ENCODE assay signal across 1 cellular context in the genomic region with DNA sequence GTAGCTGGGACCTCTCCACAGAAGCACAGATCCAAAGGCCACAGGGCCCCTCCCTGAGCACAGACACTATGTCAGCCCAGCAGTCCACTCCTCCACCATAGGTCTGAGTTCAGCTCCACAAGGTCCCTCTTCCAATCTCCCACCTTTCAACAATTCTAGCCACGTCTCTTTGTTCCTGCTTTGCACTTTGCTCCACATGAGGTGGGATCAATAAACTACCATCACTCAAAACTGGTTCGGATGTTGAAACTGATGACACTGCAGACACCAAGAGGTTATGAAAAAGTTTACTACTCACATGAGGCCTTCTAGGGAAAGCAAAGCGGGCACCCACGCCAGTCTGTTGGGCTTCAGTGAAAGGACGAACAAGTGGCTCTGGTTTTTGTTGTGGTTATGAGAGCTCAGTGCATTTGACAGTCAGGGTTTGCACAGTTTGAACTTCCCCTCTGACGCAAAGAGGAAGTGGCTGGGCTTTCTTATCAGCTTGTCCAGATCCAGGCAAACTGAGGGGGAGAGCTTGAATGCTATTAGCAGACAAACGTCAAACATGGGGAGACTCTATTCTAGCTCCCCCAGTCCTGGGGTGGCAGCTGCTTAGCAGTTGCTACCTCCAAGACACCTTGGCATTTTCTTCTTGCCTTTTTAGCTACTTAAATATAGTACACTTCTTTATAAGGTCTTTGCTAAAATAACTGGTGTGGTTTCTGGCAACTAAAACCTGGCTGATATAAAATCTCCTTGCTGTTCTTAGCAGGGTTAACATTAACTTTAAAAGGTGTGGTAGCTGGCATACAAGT.
A peak's percentile ranks its signal among the peaks of the same experiment; 100 is the strongest.
TF ChIP-seq lines count a peak whose summit lies in the region.

No MANE protein-coding gene starts in this region.

TF ChIP-seq in K562, 482 proteins besides CTCF, POLR2A, EP300 and RAD21 (continued from another document and continues in another):
- TF ChIP-seq, protein P1, sequence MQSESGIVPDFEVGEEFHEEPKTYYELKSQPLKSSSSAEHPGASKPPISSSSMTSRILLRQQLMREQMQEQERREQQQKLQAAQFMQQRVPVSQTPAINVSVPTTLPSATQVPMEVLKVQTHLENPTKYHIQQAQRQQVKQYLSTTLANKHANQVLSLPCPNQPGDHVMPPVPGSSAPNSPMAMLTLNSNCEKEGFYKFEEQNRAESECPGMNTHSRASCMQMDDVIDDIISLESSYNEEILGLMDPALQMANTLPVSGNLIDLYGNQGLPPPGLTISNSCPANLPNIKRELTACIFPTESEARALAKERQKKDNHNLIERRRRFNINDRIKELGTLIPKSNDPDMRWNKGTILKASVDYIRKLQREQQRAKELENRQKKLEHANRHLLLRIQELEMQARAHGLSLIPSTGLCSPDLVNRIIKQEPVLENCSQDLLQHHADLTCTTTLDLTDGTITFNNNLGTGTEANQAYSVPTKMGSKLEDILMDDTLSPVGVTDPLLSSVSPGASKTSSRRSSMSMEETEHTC (IDR thresholded peaks at IDR 0.05) = no peak; the same call in 1 of the 2 replicates
- peak; percentile 94 for TF ChIP-seq ZNF589 (CRISPR knock-in tag; IDR thresholded peaks at IDR 0.05; ENCODE audit: low read depth)
- no peak; the same call in none of the 2 replicates for TF ChIP-seq HDGF (IDR thresholded peaks at IDR 0.05)
- TF ChIP-seq LEF1 (IDR thresholded peaks at IDR 0.05) = peak; percentile 99
- TF ChIP-seq MYBL2 (IDR thresholded peaks at IDR 0.05; ENCODE audit: low read depth) = peak; percentile 60; the same call in 1 of the 2 replicates
- TF ChIP-seq MYBL2 (CRISPR knock-in tag; IDR thresholded peaks at IDR 0.05; ENCODE audit: borderline replicate concordance) = no peak
- TF ChIP-seq GTF2F1 (IDR thresholded peaks at IDR 0.05; ENCODE audit: low read depth, low read length) = peak; percentile 91
- TF ChIP-seq, protein P2, sequence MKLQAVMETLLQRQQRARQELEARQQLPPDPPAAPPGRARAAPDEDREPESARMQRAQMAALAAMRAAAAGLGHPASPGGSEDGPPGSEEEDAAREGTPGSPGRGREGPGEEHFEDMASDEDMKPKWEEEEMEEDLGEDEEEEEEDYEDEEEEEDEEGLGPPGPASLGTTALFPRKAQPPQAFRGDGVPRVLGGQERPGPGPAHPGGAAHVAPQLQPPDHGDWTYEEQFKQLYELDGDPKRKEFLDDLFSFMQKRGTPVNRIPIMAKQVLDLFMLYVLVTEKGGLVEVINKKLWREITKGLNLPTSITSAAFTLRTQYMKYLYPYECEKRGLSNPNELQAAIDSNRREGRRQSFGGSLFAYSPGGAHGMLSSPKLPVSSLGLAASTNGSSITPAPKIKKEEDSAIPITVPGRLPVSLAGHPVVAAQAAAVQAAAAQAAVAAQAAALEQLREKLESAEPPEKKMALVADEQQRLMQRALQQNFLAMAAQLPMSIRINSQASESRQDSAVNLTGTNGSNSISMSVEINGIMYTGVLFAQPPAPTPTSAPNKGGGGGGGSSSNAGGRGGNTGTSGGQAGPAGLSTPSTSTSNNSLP (IDR thresholded peaks at IDR 0.05; ENCODE audit: borderline replicate concordance, low read depth, low read length) = peak; percentile 84; the same call in 1 of the 2 replicates
- TF ChIP-seq SNIP1 (IDR thresholded peaks at IDR 0.05; ENCODE audit: low read depth) = no peak
- TF ChIP-seq HSF4 (CRISPR knock-in tag; IDR thresholded peaks at IDR 0.05; ENCODE audit: borderline replicate concordance) = 0 out of 2 replicates have a peak, but pooled peaks have one; percentile 59
- TF ChIP-seq ZBED1 (IDR thresholded peaks at IDR 0.05) = peak; percentile 93
- TF ChIP-seq ZNF143 (CRISPR knock-in tag; IDR thresholded peaks at IDR 0.05) = no peak
- TF ChIP-seq NR4A1 (CRISPR knock-in tag; IDR thresholded peaks at IDR 0.05) = peak; percentile 58; the same call in 1 of the 2 replicates
- TF ChIP-seq NR4A1 (tag; IDR thresholded peaks at IDR 0.05) = peak; percentile 76
- TF ChIP-seq MAFF (IDR thresholded peaks at IDR 0.05; ENCODE audit: low read length) = peak; percentile 23; the same call in 1 of the 2 replicates
- TF ChIP-seq, protein P3, sequence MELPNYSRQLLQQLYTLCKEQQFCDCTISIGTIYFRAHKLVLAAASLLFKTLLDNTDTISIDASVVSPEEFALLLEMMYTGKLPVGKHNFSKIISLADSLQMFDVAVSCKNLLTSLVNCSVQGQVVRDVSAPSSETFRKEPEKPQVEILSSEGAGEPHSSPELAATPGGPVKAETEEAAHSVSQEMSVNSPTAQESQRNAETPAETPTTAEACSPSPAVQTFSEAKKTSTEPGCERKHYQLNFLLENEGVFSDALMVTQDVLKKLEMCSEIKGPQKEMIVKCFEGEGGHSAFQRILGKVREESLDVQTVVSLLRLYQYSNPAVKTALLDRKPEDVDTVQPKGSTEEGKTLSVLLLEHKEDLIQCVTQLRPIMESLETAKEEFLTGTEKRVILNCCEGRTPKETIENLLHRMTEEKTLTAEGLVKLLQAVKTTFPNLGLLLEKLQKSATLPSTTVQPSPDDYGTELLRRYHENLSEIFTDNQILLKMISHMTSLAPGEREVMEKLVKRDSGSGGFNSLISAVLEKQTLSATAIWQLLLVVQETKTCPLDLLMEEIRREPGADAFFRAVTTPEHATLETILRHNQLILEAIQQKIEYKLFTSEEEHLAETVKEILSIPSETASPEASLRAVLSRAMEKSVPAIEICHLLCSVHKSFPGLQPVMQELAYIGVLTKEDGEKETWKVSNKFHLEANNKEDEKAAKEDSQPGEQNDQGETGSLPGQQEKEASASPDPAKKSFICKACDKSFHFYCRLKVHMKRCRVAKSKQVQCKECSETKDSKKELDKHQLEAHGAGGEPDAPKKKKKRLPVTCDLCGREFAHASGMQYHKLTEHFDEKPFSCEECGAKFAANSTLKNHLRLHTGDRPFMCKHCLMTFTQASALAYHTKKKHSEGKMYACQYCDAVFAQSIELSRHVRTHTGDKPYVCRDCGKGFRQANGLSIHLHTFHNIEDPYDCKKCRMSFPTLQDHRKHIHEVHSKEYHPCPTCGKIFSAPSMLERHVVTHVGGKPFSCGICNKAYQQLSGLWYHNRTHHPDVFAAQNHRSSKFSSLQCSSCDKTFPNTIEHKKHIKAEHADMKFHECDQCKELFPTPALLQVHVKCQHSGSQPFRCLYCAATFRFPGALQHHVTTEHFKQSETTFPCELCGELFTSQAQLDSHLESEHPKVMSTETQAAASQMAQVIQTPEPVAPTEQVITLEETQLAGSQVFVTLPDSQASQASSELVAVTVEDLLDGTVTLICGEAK (IDR thresholded peaks at IDR 0.05) = peak; percentile 63; the same call in 1 of the 2 replicates
- TF ChIP-seq, protein P3 (CRISPR knock-in tag; IDR thresholded peaks at IDR 0.05) = no peak
- peak; percentile 96 for TF ChIP-seq SMAD4 (CRISPR knock-in tag; conservative IDR thresholded peaks at IDR 0.05)
- peak; percentile 95 for TF ChIP-seq HDAC3 (IDR thresholded peaks at IDR 0.05; ENCODE audit: borderline replicate concordance, partially characterized antibody)
- TF ChIP-seq, protein P4, sequence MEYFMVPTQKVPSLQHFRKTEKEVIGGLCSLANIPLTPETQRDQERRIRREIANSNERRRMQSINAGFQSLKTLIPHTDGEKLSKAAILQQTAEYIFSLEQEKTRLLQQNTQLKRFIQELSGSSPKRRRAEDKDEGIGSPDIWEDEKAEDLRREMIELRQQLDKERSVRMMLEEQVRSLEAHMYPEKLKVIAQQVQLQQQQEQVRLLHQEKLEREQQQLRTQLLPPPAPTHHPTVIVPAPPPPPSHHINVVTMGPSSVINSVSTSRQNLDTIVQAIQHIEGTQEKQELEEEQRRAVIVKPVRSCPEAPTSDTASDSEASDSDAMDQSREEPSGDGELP (CRISPR knock-in tag; IDR thresholded peaks at IDR 0.05; ENCODE audit: borderline replicate concordance) = peak; percentile 74
- peak; percentile 52; the same call in 1 of the 2 replicates for TF ChIP-seq ELF4 (CRISPR knock-in tag; IDR thresholded peaks at IDR 0.05)
- TF ChIP-seq TAF1 (IDR thresholded peaks at IDR 0.05; ENCODE audit: control insufficient read depth, extremely low read depth, insufficient read depth, low read length, severe bottlenecking) = peak; percentile 96
- TF ChIP-seq ZNF217 (CRISPR knock-in tag; IDR thresholded peaks at IDR 0.05) = no peak
- TF ChIP-seq, protein P5, sequence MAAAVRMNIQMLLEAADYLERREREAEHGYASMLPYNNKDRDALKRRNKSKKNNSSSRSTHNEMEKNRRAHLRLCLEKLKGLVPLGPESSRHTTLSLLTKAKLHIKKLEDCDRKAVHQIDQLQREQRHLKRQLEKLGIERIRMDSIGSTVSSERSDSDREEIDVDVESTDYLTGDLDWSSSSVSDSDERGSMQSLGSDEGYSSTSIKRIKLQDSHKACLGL (CRISPR knock-in tag; IDR thresholded peaks at IDR 0.05; ENCODE audit: borderline replicate concordance, poor library complexity, severe bottlenecking) = no peak
- peak; percentile 50; the same call in 1 of the 2 replicates for TF ChIP-seq TRIM28 (IDR thresholded peaks at IDR 0.05)
- peak; percentile 92 for TF ChIP-seq ATF7 (IDR thresholded peaks at IDR 0.05)
- TF ChIP-seq RBM25 (IDR thresholded peaks at IDR 0.05; ENCODE audit: low read depth, low read length, severe bottlenecking) = no peak
- peak; percentile 44; the same call in 1 of the 2 replicates for TF ChIP-seq FOXP1 (CRISPR knock-in tag; IDR thresholded peaks at IDR 0.05)
- peak; percentile 69 for TF ChIP-seq FOSL1 (tag; conservative IDR thresholded peaks at IDR 0.05)
- peak; percentile 73 for TF ChIP-seq LCOR (CRISPR knock-in tag; IDR thresholded peaks at IDR 0.05)
- TF ChIP-seq BACH1 (tag; IDR thresholded peaks at IDR 0.05) = peak; percentile 77
- no peak for TF ChIP-seq ZNF408 (CRISPR knock-in tag; IDR thresholded peaks at IDR 0.05; ENCODE audit: low read depth)
- TF ChIP-seq, protein P6, sequence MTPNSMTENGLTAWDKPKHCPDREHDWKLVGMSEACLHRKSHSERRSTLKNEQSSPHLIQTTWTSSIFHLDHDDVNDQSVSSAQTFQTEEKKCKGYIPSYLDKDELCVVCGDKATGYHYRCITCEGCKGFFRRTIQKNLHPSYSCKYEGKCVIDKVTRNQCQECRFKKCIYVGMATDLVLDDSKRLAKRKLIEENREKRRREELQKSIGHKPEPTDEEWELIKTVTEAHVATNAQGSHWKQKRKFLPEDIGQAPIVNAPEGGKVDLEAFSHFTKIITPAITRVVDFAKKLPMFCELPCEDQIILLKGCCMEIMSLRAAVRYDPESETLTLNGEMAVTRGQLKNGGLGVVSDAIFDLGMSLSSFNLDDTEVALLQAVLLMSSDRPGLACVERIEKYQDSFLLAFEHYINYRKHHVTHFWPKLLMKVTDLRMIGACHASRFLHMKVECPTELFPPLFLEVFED (CRISPR knock-in tag; conservative IDR thresholded peaks at IDR 0.05) = peak; percentile 81; the same call in 1 of the 2 replicates
- TF ChIP-seq NR2F6 (CRISPR knock-in tag; IDR thresholded peaks at IDR 0.05) = no peak
- TF ChIP-seq SPI1 (IDR thresholded peaks at IDR 0.05; ENCODE audit: borderline replicate concordance, low read depth, low read length) = peak; percentile 100
- TF ChIP-seq IRF2 (CRISPR knock-in tag; IDR thresholded peaks at IDR 0.05) = no peak
- TF ChIP-seq PTTG1 (tag; IDR thresholded peaks at IDR 0.05; ENCODE audit: low read depth) = no peak
- peak; percentile 74; the same call in 1 of the 2 replicates for TF ChIP-seq ZBTB1 (CRISPR knock-in tag; IDR thresholded peaks at IDR 0.05; ENCODE audit: borderline replicate concordance, low read depth)
- peak; percentile 52 for TF ChIP-seq SP1 (CRISPR knock-in tag; IDR thresholded peaks at IDR 0.05)
- peak in 1 of 2 experiments; percentile 37; a peak in 3 of 4 replicates for TF ChIP-seq NRF1 (conservative IDR thresholded peaks at IDR 0.05 in 1 of 2, IDR thresholded peaks at IDR 0.05 in 1 of 2)
- TF ChIP-seq, protein P7, sequence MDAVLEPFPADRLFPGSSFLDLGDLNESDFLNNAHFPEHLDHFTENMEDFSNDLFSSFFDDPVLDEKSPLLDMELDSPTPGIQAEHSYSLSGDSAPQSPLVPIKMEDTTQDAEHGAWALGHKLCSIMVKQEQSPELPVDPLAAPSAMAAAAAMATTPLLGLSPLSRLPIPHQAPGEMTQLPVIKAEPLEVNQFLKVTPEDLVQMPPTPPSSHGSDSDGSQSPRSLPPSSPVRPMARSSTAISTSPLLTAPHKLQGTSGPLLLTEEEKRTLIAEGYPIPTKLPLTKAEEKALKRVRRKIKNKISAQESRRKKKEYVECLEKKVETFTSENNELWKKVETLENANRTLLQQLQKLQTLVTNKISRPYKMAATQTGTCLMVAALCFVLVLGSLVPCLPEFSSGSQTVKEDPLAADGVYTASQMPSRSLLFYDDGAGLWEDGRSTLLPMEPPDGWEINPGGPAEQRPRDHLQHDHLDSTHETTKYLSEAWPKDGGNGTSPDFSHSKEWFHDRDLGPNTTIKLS (IDR thresholded peaks at IDR 0.05; ENCODE audit: borderline replicate concordance, low read depth) = peak; percentile 79
- peak in 2 of 3 experiments; percentile 70 to 89 for TF ChIP-seq YY1 (IDR thresholded peaks at IDR 0.05; ENCODE audit: borderline replicate concordance in 1 of 3, control insufficient read depth in 1 of 3, extremely low read depth in 1 of 3, insufficient read depth in 3 of 3, insufficient read length in 1 of 3, insufficient replicate concordance in 2 of 3, low read depth in 1 of 3, low read length in 2 of 3)
- no peak for TF ChIP-seq PTRF (tag; IDR thresholded peaks at IDR 0.05)
- peak; percentile 88 for TF ChIP-seq ELF1 (tag; IDR thresholded peaks at IDR 0.05)
- TF ChIP-seq ZNF134 (CRISPR knock-in tag; conservative IDR thresholded peaks at IDR 0.05) = no peak
- TF ChIP-seq SRF (CRISPR knock-in tag; IDR thresholded peaks at IDR 0.05) = peak in 1 of 2 experiments; percentile 78; a peak in 2 of 4 replicates
- TF ChIP-seq CEBPG (CRISPR knock-in tag; IDR thresholded peaks at IDR 0.05) = peak; percentile 78
- no peak; a peak in 1 of 4 replicates for TF ChIP-seq CEBPG (tag; conservative IDR thresholded peaks at IDR 0.05 in 1 of 2, IDR thresholded peaks at IDR 0.05 in 1 of 2)
- peak; percentile 96 for TF ChIP-seq TAL1 (IDR thresholded peaks at IDR 0.05)
